In the genomic region with DNA sequence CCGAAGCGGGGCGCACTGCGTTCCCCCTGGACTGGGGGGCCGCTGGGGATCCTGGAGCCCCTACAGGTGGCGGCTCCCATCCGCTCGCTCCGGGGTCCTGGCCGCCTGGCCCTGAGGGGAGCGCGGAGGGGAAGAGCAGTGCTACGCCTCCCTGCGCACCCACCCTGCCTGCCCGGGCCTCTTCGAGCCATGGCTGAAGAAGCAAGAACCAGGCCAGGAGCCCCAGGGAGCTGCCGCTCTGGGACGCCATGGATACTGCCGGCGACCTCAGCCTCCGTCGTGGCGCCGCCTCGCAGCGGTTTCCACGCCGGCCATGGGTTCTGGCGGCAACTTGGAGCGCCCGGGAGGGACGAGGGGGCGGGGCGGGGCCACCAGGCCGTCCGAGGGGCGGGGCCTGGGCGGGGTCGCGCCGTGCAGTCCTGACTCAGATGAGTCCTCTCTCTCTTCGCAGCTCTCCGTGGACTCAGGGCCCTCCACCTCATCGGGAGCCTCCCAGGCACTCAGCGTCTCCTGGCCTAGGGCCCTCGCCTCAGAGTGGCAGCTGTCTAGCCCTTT, we compare ENCODE assay signal across 8 cellular contexts. TPM values are rescaled to one million over a fixed set of nuclear protein-coding genes. Genes with fewer than 3 reads are reported as not detected.
DNase-seq lines count a peak whose midpoint lies in the region; ATAC-seq and TF ChIP-seq lines count a peak whose summit lies in the region.

No MANE protein-coding gene starts in this region.

- peak overlapping the region; percentile 53 for H3K4me3 Mint-ChIP-seq in activated naive CD4-positive, alpha-beta T cell treated with anti-CD3 and anti-CD28 coated beads for 36 hours

- peak; percentile 47 for DNase-seq in GM06990 (ENCODE audit: extremely low read depth, insufficient read length)
- DNase-seq in Panc1 (ENCODE audit: low read depth, low spot score), result no peak
- DNase-seq in activated naive CD4-positive, alpha-beta T cell treated with anti-CD3 and anti-CD28 coated beads for 36 hours, result peak; percentile 81
- DNase-seq in heart right ventricle, result peak; percentile 44 to 73
- peak; percentile 73 for DNase-seq in sciatic nerve (ENCODE audit: low spot score)
- no peak for DNase-seq in vagina (ENCODE audit: extremely low spot score in 2 of 2)

- ATAC-seq in Panc1 (peak; percentile 94), heart right ventricle (peak; percentile 54 to 89 (median 72)), sciatic nerve (peak; percentile 87), GM21423 (IDR thresholded peaks at IDR 0.05; ENCODE audit: unreplicated experiment) (no peak), HG02678 (IDR thresholded peaks at IDR 0.05; ENCODE audit: unreplicated experiment) (no peak)

- H3K4me1 ChIP-seq in Panc1 (ENCODE audit: control insufficient read depth, insufficient read depth, low read length), result no peaks in the 10 kb centered on the region; the same call in 1 of the 2 replicates
- H3K4me1 ChIP-seq in heart right ventricle, result peaks cover 0 to 39% (median 15%) of the 10 kb centered on the region in 9 donors
- H3K4me1 ChIP-seq in vagina, result peaks cover 15% of the 10 kb centered on the region

- peaks cover 6% of the 10 kb centered on the region for H3K27me3 Mint-ChIP-seq in activated naive CD4-positive, alpha-beta T cell treated with anti-CD3 and anti-CD28 coated beads for 36 hours (ENCODE audit: low read depth)

- no TSS peak for BruUV-seq in Panc1 (replicated peaks; lab: Mats Ljungman, UMichigan)

- H3K9me3 Mint-ChIP-seq in activated naive CD4-positive, alpha-beta T cell treated with anti-CD3 and anti-CD28 coated beads for 36 hours, result no peaks in the 10 kb centered on the region

- no peaks in the 10 kb centered on the region for H3K9me3 ChIP-seq in Panc1 (ENCODE audit: control insufficient read depth, insufficient read depth, low read depth, low read length)
- H3K9me3 ChIP-seq in heart right ventricle, result no peaks in the 10 kb centered on the region
- no peaks in the 10 kb centered on the region for H3K9me3 ChIP-seq in vagina

- H3K27ac ChIP-seq in Panc1 (ENCODE audit: low read length), result no peak overlapping the region
- no peak overlapping the region for H3K27ac ChIP-seq in heart right ventricle
- H3K27ac ChIP-seq in vagina, result peak overlapping the region; percentile 50

- TF ChIP-seq CTCF in GM06990 (IDR thresholded peaks at IDR 0.05; ENCODE audit: insufficient read depth, low read length, poor library complexity, severe bottlenecking), result no peak
- no peak for TF ChIP-seq CTCF in Panc1 (IDR thresholded peaks at IDR 0.05)
- no peak for TF ChIP-seq CTCF in heart right ventricle (IDR thresholded peaks at IDR 0.05)
- TF ChIP-seq CTCF in vagina (IDR thresholded peaks at IDR 0.05), result no peak

- H3K27me3 ChIP-seq in GM06990 (replicated peaks; ENCODE audit: control insufficient read depth, insufficient read depth, low read length) (no peaks in the 10 kb centered on the region; the same call in 1 of the 2 replicates), Panc1 (ENCODE audit: control insufficient read depth, insufficient read depth, low read length) (no peaks in the 10 kb centered on the region), heart right ventricle (peaks cover 0 to 27% (median 8%) of the 10 kb centered on the region in 7 donors), vagina (no peaks in the 10 kb centered on the region)

- no peak overlapping the region for H3K27ac Mint-ChIP-seq in activated naive CD4-positive, alpha-beta T cell treated with anti-CD3 and anti-CD28 coated beads for 36 hours

- H3K4me1 Mint-ChIP-seq in activated naive CD4-positive, alpha-beta T cell treated with anti-CD3 and anti-CD28 coated beads for 36 hours (ENCODE audit: low read depth), result peaks cover 10% of the 10 kb centered on the region

- H3K36me3 Mint-ChIP-seq in activated naive CD4-positive, alpha-beta T cell treated with anti-CD3 and anti-CD28 coated beads for 36 hours (ENCODE audit: low read depth), result no peaks in the 10 kb centered on the region

- H3K36me3 ChIP-seq in GM06990 (ENCODE audit: control insufficient read depth, insufficient read depth, low read length), result no peaks in the 10 kb centered on the region
- no peaks in the 10 kb centered on the region for H3K36me3 ChIP-seq in Panc1 (ENCODE audit: control insufficient read depth, insufficient read depth, low read length)
- H3K36me3 ChIP-seq in heart right ventricle, result peaks cover 0 to 14% (median 0%) of the 10 kb centered on the region in 9 donors
- no peaks in the 10 kb centered on the region for H3K36me3 ChIP-seq in vagina

- no peak overlapping the region for H3K4me3 ChIP-seq in GM06990 (replicated peaks; ENCODE audit: low read depth, low read length)
- H3K4me3 ChIP-seq in Panc1 (ENCODE audit: low read depth in 2 of 2, low read length in 2 of 2), result peak overlapping the region; percentile 28 to 50
- H3K4me3 ChIP-seq in heart right ventricle, result peak overlapping the region in 8 of 10 donors; percentile 12 to 45 (median 30)
- peak overlapping the region; percentile 40 to 52 for H3K4me3 ChIP-seq in vagina

- CTCF ChIA-PET in Panc1 (lab: Charles Lee), result no interaction called here
- CTCF ChIA-PET in activated naive CD4-positive, alpha-beta T cell treated with anti-CD3 and anti-CD28 coated beads for 36 hours (lab: Charles Lee), result no interaction called here

- intact Hi-C loops in Panc1 (cut with micrococcal nuclease; ENCODE audit: unreplicated experiment) (no loop called here), heart right ventricle (cut with DNase I) (no loop called here), sciatic nerve (cut with DNase I) (no loop called here), vagina (cut with DNase I) (no loop called here)
- intact Hi-C loops in activated naive CD4-positive, alpha-beta T cell treated with anti-CD3 and anti-CD28 coated beads for 36 hours (cut with micrococcal nuclease), result no loop called here

- in situ Hi-C loops in Panc1 (cut with HindIII; ENCODE audit: low pct_unique_long_range_greater_than_20kb, low sequenced_read_pairs), result no loop called here

- POLR2A ChIA-PET in Panc1 (lab: Charles Lee), result no interaction called here

- no peak for TF ChIP-seq POLR2A in vagina (IDR thresholded peaks at IDR 0.05)

- 21 to 24% methylated on average over 46 of the region's 46 CpGs for WGBS in heart right ventricle, 2 donors

RNA-seq across cellular contexts. Expression of gene MYL3, which starts 50.9 kb away (rescaled TPM):
- total RNA-seq in Panc1 (2021; ENCODE audit: unreplicated experiment), result not detected
- polyA plus RNA-seq in Panc1 (2012; ENCODE audit: insufficient read length), result not detected
- not detected for total RNA-seq in activated naive CD4-positive, alpha-beta T cell treated with anti-CD3 and anti-CD28 coated beads for 36 hours
- 1,000 to 10,000 TPM; 5,377 to 9,904 (median 7,431) TPM for total RNA-seq in heart right ventricle
- polyA plus RNA-seq in heart right ventricle, result 1,000 to 10,000 TPM; 7,541 to 8,578 TPM
- total RNA-seq in sciatic nerve, result 3.3 TPM
- not detected for total RNA-seq in vagina

Comparison
In these comparisons a context has a peak if more than half of its experiments do, and no peak if none do; other contexts are left out.
1. DNase-seq: peak in GM06990 (single experiment), activated naive CD4-positive, alpha-beta T cell treated with anti-CD3 and anti-CD28 coated beads for 36 hours (single experiment), heart right ventricle (2 of 2) and sciatic nerve (single experiment); none in Panc1 (single experiment) and vagina (0 of 2).
2. ATAC-seq: peak in Panc1 (single experiment), heart right ventricle (8 of 8) and sciatic nerve (single experiment); none in GM21423 (single experiment) and HG02678 (single experiment).
3. RNA of gene MYL3, which starts 50.9 kb away (total RNA-seq): 5,377 to 9,904 TPM in heart right ventricle; 3.3 TPM in sciatic nerve (single experiment), not detected in vagina (single experiment), not detected in Panc1 (single experiment) and not detected in activated naive CD4-positive, alpha-beta T cell treated with anti-CD3 and anti-CD28 coated beads for 36 hours; every median in the first group is over 1,000 times any median in the second.